In genomic region chr16:35176449-35176848, GRCh38 we compare ENCODE assay signal across 28 cellular contexts.
"Had no signal": no experiment of that assay in that cellular context is flagged by ENCODE, and none has a peak within 500 bp of the region (broad histone marks: within the 10 kb centered on the region; RNA-seq: fewer than 3 reads in every experiment).

No MANE protein-coding gene starts in this region.

- ATAC-seq: activated CD8-positive, alpha-beta memory T cell treated with anti-CD3 and anti-CD28 coated beads, Interleukin-2, amount 10 ng/mL, durations not matched to agents 7 days and 5 days; Panc1; T-helper 17 cell; WTC11 had no signal

- FAIRE-seq: astrocyte had no signal

- DNase-seq: activated CD4-positive, alpha-beta T cell treated with anti-CD3 and anti-CD28 coated beads for 1 hour; activated CD4-positive, alpha-beta T cell treated with anti-CD3 and anti-CD28 coated beads, Interleukin-2, amount 10 ng/mL, durations not matched to agents 24 days and 14 days; activated CD4-positive, alpha-beta T cell treated with anti-CD3 and anti-CD28 coated beads, Interleukin-2, amount 50 U/mL, for 48 hours; activated CD8-positive, alpha-beta memory T cell treated with anti-CD3 and anti-CD28 coated beads, Interleukin-2, amount 10 ng/mL, durations not matched to agents 7 days and 5 days; activated effector memory CD4-positive, alpha-beta T cell treated with Interleukin-2 at 50 U/mL for 16 hours; activated naive CD4-positive, alpha-beta T cell treated with Interleukin-2 at 50 U/mL for 16 hours; activated T-cell treated with anti-CD3 and anti-CD28 coated beads, Interleukin-2, amount 50 U/mL, for 24 hours; amygdala; Kasumi-1; KBM-7; NCI-H1048; NCI-H1417; NCI-H1694; NCI-H2029; NCI-H2107; NCI-H2171 treated with DMSO at 0.1 percent for 48 hours; NCI-H345; NCI-H510A; NCI-H69; NK-92 treated with Interleukin-12 subunit alpha and Interleukin-12 subunit beta, amount 100 ng/mL, for 24 hours; OCI-M1; RPMI8226; SHP77; T-helper 17 cell; T-helper 9 cell had no signal
